Comparison of ENCODE assay signal across 21 cellular contexts in genomic region chr5:177393990-177394389, GRCh38. TPM values are rescaled to one million over a fixed set of nuclear protein-coding genes. Genes with fewer than 3 reads are reported as not detected.
"Had no signal": no experiment of that assay in that cellular context is flagged by ENCODE, and none has a peak within 500 bp of the region (broad histone marks: within the 10 kb centered on the region; RNA-seq: fewer than 3 reads in every experiment).

No MANE protein-coding gene starts in this region.

- H3K4me2 ChIP-seq: KMS-11 had no signal

- H3K4me3 ChIP-seq: SJSA1, SK-N-MC had no signal

- H3K36me3 ChIP-seq: SJSA1 had no signal

- DNase-seq: IMR-90, MM.1S, NCI-H1092 treated with DMSO at 0.1 percent for 48 hours, NCI-H1436, NCI-H1694 treated with DMSO at 0.1 percent for 48 hours, NCI-H2081 treated with DMSO at 0.1 percent for 48 hours, NCI-H2171, NCI-H226, NCI-H446, NCI-H510A, NCI-H524 treated with DMSO at 0.1 percent for 48 hours, NCI-H774, Right ventricle myocardium superior, RPMI8226, SIG-M5 had no signal

- H3K9me3 ChIP-seq: SJSA1 had no signal

- H3K27ac ChIP-seq: KMS-11, SJSA1, SK-N-MC had no signal

- H3K9ac ChIP-seq: KMS-11 had no signal

- FAIRE-seq: RCC 7860 had no signal

RNA-seq across cellular contexts. Expression of gene PFN3, which starts 6.5 kb away (rescaled TPM):
- total RNA-seq: HT-29, IMR-90, M059J, Right ventricle myocardium superior, SJSA1 had no signal
- polyA plus RNA-seq: IMR-90 had no signal

RNA-seq across cellular contexts. Expression of gene SLC34A1, which starts 9.8 kb away (rescaled TPM):
- total RNA-seq: HT-29, IMR-90, Right ventricle myocardium superior, SJSA1 had no signal
- polyA plus RNA-seq: IMR-90 had no signal

RNA-seq across cellular contexts. Expression of gene F12, which starts 15.4 kb away (rescaled TPM):
- total RNA-seq: Right ventricle myocardium superior had no signal
